In genomic region chr20:17969276-17969883, GRCh38 we compare ENCODE assay signal across 8 cellular contexts. TPM values are rescaled to one million over a fixed set of nuclear protein-coding genes. Genes with fewer than 3 reads are reported as not detected.
A peak's percentile ranks its signal among the peaks of the same experiment; 100 is the strongest.
DNase-seq lines count a peak whose midpoint lies in the region; ATAC-seq and TF ChIP-seq lines count a peak whose summit lies in the region.

No MANE protein-coding gene starts in this region.

- WGBS in mesodermal cell (ENCODE audit: insufficient coverage in 2 of 2), 2 experiments, result 0% methylated on average over 17 to 28 of the region's 29 CpGs

- H3K27me3 ChIP-seq in HL-60 (ENCODE audit: insufficient read depth, poor library complexity, severe bottlenecking) (no peaks in the 10 kb centered on the region), tibial artery (no peaks in the 10 kb centered on the region)

- no peaks in the 10 kb centered on the region for H3K9me3 Mint-ChIP-seq in T-helper 1 cell treated with Interleukin-12 subunit alpha and Interleukin-12 subunit beta and Interleukin-4 antibody, amounts not matched to agents 30 μg/mL and 1 μg/mL, for 36 hours

- peak overlapping the region; percentile 98 for H3K27ac Mint-ChIP-seq in T-helper 1 cell treated with Interleukin-12 subunit alpha and Interleukin-12 subunit beta and Interleukin-4 antibody, amounts not matched to agents 30 μg/mL and 1 μg/mL, for 36 hours

- H3K4me1 ChIP-seq in mesodermal cell (ENCODE audit: control insufficient read depth, insufficient read depth, low read length, poor library complexity, severe bottlenecking) (peaks cover 11% of the 10 kb centered on the region), tibial artery (peaks cover 0 to 78% (median 44%) of the 10 kb centered on the region in 4 donors)

- H3K9me3 ChIP-seq in mesodermal cell (ENCODE audit: control insufficient read depth, low read length) (no peaks in the 10 kb centered on the region), tibial artery (no peaks in the 10 kb centered on the region)

- ATAC-seq in GM19468 (IDR thresholded peaks at IDR 0.05; ENCODE audit: extremely low read depth, unreplicated experiment), result peak; percentile 1

- H3K4me3 ChIP-seq in HL-60 (replicated peaks; ENCODE audit: insufficient read depth, low read length) (peak overlapping the region; percentile 57), mesodermal cell (ENCODE audit: extremely low read depth, insufficient read depth, low read length, poor library complexity, severe bottlenecking) (peak overlapping the region; percentile 92), tibial artery (peak overlapping the region; percentile 67 to 89)

- peaks cover 54% of the 10 kb centered on the region for H3K36me3 Mint-ChIP-seq in T-helper 1 cell treated with Interleukin-12 subunit alpha and Interleukin-12 subunit beta and Interleukin-4 antibody, amounts not matched to agents 30 μg/mL and 1 μg/mL, for 36 hours (ENCODE audit: low read depth)

- H3K4me3 Mint-ChIP-seq in T-helper 1 cell treated with Interleukin-12 subunit alpha and Interleukin-12 subunit beta and Interleukin-4 antibody, amounts not matched to agents 30 μg/mL and 1 μg/mL, for 36 hours, result peak overlapping the region; percentile 98

- H3K27ac ChIP-seq in HL-60 (replicated peaks) (peak overlapping the region; percentile 99), mesodermal cell (ENCODE audit: low read depth, low read length, severe bottlenecking) (peak overlapping the region; percentile 99), tibial artery (peak overlapping the region; percentile 88 to 93)

- peaks cover 26% of the 10 kb centered on the region for H3K36me3 ChIP-seq in mesodermal cell (ENCODE audit: control insufficient read depth, insufficient read depth, low read length)
- H3K36me3 ChIP-seq in tibial artery, result no peaks in the 10 kb centered on the region

- intact Hi-C loops in tibial artery (cut with DNase I; ENCODE audit: low total_unique reads), result no loop called here

- peaks cover 57% of the 10 kb centered on the region for H3K4me1 Mint-ChIP-seq in T-helper 1 cell treated with Interleukin-12 subunit alpha and Interleukin-12 subunit beta and Interleukin-4 antibody, amounts not matched to agents 30 μg/mL and 1 μg/mL, for 36 hours (ENCODE audit: low read depth)

- TF ChIP-seq CTCF in HL-60 (IDR thresholded peaks at IDR 0.05; ENCODE audit: insufficient read depth, low read length) (no peak), tibial artery (IDR thresholded peaks at IDR 0.05) (no peak)

- DNase-seq in Daoy (ENCODE audit: low read depth), result peak; percentile 60
- DNase-seq in HL-60 (ENCODE audit: low read depth in 1 of 2, low spot score in 1 of 2), result peak in 1 of 2 experiments; percentile 38
- DNase-seq in effector CD4-positive, alpha-beta T cell, result peak; percentile 21
- peak in 1 of 2 donors; percentile 35 for DNase-seq in tibial artery
- no peak for DNase-seq in NCI-H1417 treated with DMSO at 0.1 percent for 48 hours (lab: John Stamatoyannopoulos, UW)

- H3K27me3 Mint-ChIP-seq in T-helper 1 cell treated with Interleukin-12 subunit alpha and Interleukin-12 subunit beta and Interleukin-4 antibody, amounts not matched to agents 30 μg/mL and 1 μg/mL, for 36 hours (ENCODE audit: low read depth), result no peaks in the 10 kb centered on the region

RNA-seq across cellular contexts. Expression of gene MGME1, which starts 0.6 kb away (rescaled TPM):
- 8.3 and 12.1 TPM in 2 replicates for total RNA-seq in Daoy (2014; rRNA removed; shearing (Covaris generic))
- 26.0 TPM for polyA plus RNA-seq in mesodermal cell (2013, experiment 1 of 2)
- polyA plus RNA-seq in mesodermal cell (2013, experiment 2 of 2), result 32.1 TPM

RNA-seq across cellular contexts. Expression of gene SNX5, which starts 0.8 kb away (rescaled TPM):
- 129 and 152 TPM in 2 replicates for total RNA-seq in Daoy (2014; rRNA removed; shearing (Covaris generic))
- polyA plus RNA-seq in mesodermal cell (2013, experiment 1 of 2), result 135 TPM
- 158 TPM for polyA plus RNA-seq in mesodermal cell (2013, experiment 2 of 2)
